ENCODE assay signal across 1 cellular context in genomic region chr3:49057268-49057667, GRCh38.
TF ChIP-seq lines count a peak whose summit lies in the region.

No MANE protein-coding gene starts in this region.

TF ChIP-seq in HepG2, 621 proteins besides CTCF, POLR2A, EP300 and RAD21:
- TF ChIP-seq YY1 (IDR thresholded peaks at IDR 0.05; ENCODE audit: insufficient read depth, insufficient replicate concordance, low read depth, low read length) (no peak), AGO2 (optimal IDR thresholded peaks at IDR 0.05; ENCODE audit: low read depth, low read length) (peak; percentile 78), ZNF672 (CRISPR knock-in tag; IDR thresholded peaks at IDR 0.05) (no peak)
